ENCODE assay signal across 15 cellular contexts in the genomic region with DNA sequence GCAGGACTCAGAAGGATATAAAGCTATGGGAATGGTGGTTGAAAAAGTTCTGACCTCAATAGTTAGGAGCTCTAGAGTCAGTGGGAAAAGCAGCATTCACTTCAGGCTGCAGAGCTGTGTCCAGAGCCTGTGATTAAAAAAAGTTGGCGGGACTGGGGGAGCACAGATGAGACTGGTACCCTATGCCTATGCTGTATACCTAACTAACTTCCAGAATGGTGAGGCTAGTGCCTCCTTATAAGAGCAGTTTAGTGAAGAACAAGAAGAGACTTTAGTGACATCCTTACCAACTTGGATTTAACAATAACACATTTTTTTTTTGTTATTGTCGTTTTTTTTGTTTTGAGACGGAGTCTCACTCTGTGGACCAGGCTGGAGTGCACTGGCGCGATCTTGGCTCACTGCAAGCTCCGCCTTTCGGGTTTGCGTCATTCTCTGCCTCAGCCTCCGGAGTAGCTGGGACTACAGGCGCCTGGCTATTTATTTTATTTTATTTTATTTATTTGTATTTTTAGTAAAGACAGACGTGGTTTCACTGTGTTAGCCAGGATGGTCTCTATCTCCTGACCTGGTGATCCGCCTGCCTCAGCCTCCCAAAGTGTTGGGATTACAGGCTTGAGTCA.
"Had no signal": no experiment of that assay in that cellular context is flagged by ENCODE, and none has a peak within 500 bp of the region (broad histone marks: within the 10 kb centered on the region; RNA-seq: fewer than 3 reads in every experiment).

No MANE protein-coding gene starts in this region.

- H3K4me3 ChIP-seq: dorsolateral prefrontal cortex, gastroesophageal sphincter, mucosa of descending colon, smooth muscle cell, suprapubic skin had no signal

- H3K27me3 Mint-ChIP-seq: stimulated activated naive CD8-positive, alpha-beta T cell treated with anti-CD3 and anti-CD28 coated beads, Interleukin-15, Interleukin-2, amounts not matched to agents 100 ng/mL and 50 ng/mL, for 24 hours had no signal

- H3K36me3 ChIP-seq: gastroesophageal sphincter, neutrophil, suprapubic skin had no signal

- H3K27me3 ChIP-seq: dorsolateral prefrontal cortex, gastroesophageal sphincter, neutrophil, suprapubic skin had no signal

- FAIRE-seq: islet of Langerhans had no signal

- H3K4me2 ChIP-seq: smooth muscle cell had no signal

- H3K9me3 Mint-ChIP-seq: naive thymus-derived CD4-positive, alpha-beta T cell; stimulated activated naive CD8-positive, alpha-beta T cell treated with anti-CD3 and anti-CD28 coated beads, Interleukin-15, Interleukin-2, amounts not matched to agents 100 ng/mL and 50 ng/mL, for 24 hours had no signal

- H3K27ac ChIP-seq: dorsolateral prefrontal cortex, gastroesophageal sphincter, neutrophil, suprapubic skin had no signal

- ATAC-seq: gastroesophageal sphincter; left lobe of liver; mucosa of descending colon; naive thymus-derived CD4-positive, alpha-beta T cell had no signal

- H3K4me1 ChIP-seq: suprapubic skin had no signal

- DNase-seq: activated CD4-positive, alpha-beta T cell treated with anti-CD3 and anti-CD28 coated beads, Interleukin-2, amount 50 U/mL, for 1 hour; activated naive CD4-positive, alpha-beta T cell; activated T-cell treated with anti-CD3 and anti-CD28 coated beads for 4 hours; dorsolateral prefrontal cortex; erythroblast; mammary epithelial cell; mucosa of descending colon; naive thymus-derived CD4-positive, alpha-beta T cell had no signal

- H3K27ac Mint-ChIP-seq: stimulated activated naive CD8-positive, alpha-beta T cell treated with anti-CD3 and anti-CD28 coated beads, Interleukin-15, Interleukin-2, amounts not matched to agents 100 ng/mL and 50 ng/mL, for 24 hours had no signal

- H3K9me3 ChIP-seq: gastroesophageal sphincter, mucosa of descending colon, neutrophil, suprapubic skin had no signal

- H3K4me3 Mint-ChIP-seq: naive thymus-derived CD4-positive, alpha-beta T cell; stimulated activated naive CD8-positive, alpha-beta T cell treated with anti-CD3 and anti-CD28 coated beads, Interleukin-15, Interleukin-2, amounts not matched to agents 100 ng/mL and 50 ng/mL, for 24 hours had no signal
